17 cellular contexts compared by ENCODE assay signal in genomic region chr6:90053614-90054013, GRCh38.
"Had no signal": no experiment of that assay in that cellular context is flagged by ENCODE, and none has a peak within 500 bp of the region (broad histone marks: within the 10 kb centered on the region; RNA-seq: fewer than 3 reads in every experiment).

No MANE protein-coding gene starts in this region.

- ATAC-seq: effector memory CD8-positive, alpha-beta T cell; natural killer cell treated with Interleukin-12 subunit alpha and Interleukin-12 subunit beta and Interleukin-15 and Interleukin-18, amount 100 ng/mL, for 72 hours had no signal

- H3K4me1 Mint-ChIP-seq: mesothelial cell of epicardium had no signal

- H3K27me3 Mint-ChIP-seq: activated naive CD8-positive, alpha-beta T cell treated with anti-CD3 and anti-CD28 coated beads, Interleukin-2, amount 10 ng/mL, durations not matched to agents 7 days and 5 days; effector memory CD8-positive, alpha-beta T cell; natural killer cell treated with Interleukin-12 subunit alpha and Interleukin-12 subunit beta and Interleukin-15 and Interleukin-18, amount 100 ng/mL, for 72 hours had no signal

- H3K4me3 Mint-ChIP-seq: activated naive CD8-positive, alpha-beta T cell treated with anti-CD3 and anti-CD28 coated beads, Interleukin-2, amount 10 ng/mL, durations not matched to agents 7 days and 5 days; effector memory CD8-positive, alpha-beta T cell; mesothelial cell of epicardium; natural killer cell treated with Interleukin-12 subunit alpha and Interleukin-12 subunit beta and Interleukin-15 and Interleukin-18, amount 100 ng/mL, for 72 hours had no signal

- DNase-seq: activated CD4-positive, alpha-beta T cell treated with anti-CD3 and anti-CD28 coated beads for 4 hours; activated naive CD8-positive, alpha-beta T cell treated with anti-CD3 and anti-CD28 coated beads, Interleukin-2, amount 10 ng/mL, durations not matched to agents 7 days and 5 days; amygdala; colonic mucosa; dorsolateral prefrontal cortex; effector memory CD8-positive, alpha-beta T cell; hippocampal formation; left ventricle myocardium inferior; ovary; spleen; stimulated activated CD4-positive, alpha-beta T cell treated with anti-CD3 and anti-CD28 coated beads, Interleukin-4, amount 100 ng/mL, for 1 hour; T-helper 1 cell; T-helper 9 cell; transverse colon had no signal

- H3K27ac Mint-ChIP-seq: activated naive CD8-positive, alpha-beta T cell treated with anti-CD3 and anti-CD28 coated beads, Interleukin-2, amount 10 ng/mL, durations not matched to agents 7 days and 5 days; mesothelial cell of epicardium; natural killer cell treated with Interleukin-12 subunit alpha and Interleukin-12 subunit beta and Interleukin-15 and Interleukin-18, amount 100 ng/mL, for 72 hours had no signal

- H3K9me3 Mint-ChIP-seq: effector memory CD8-positive, alpha-beta T cell had no signal

- H3K9me3 ChIP-seq: colonic mucosa, ovary, prostate gland had no signal
